ENCODE assay signal across 8 cellular contexts in genomic region chr10:111077715-111078504, GRCh38. TPM values are rescaled to one million over a fixed set of nuclear protein-coding genes. Genes with fewer than 3 reads are reported as not detected.
DNase-seq lines count a peak whose midpoint lies in the region; ATAC-seq, FAIRE-seq and TF ChIP-seq lines count a peak whose summit lies in the region.

No MANE protein-coding gene starts in this region.

- peaks cover 0 to 28% (median 12%) of the 10 kb centered on the region in 4 donors for H3K4me1 ChIP-seq in Peyer's patch
- no peaks in the 10 kb centered on the region for H3K4me1 ChIP-seq in endodermal cell (ENCODE audit: control insufficient read depth, insufficient read depth, low read length)

- H3K27me3 Mint-ChIP-seq in endodermal cell (ENCODE audit: insufficient read depth): peaks cover 92% of the 10 kb centered on the region
- H3K27me3 Mint-ChIP-seq in natural killer cell treated with Interleukin-12 subunit alpha and Interleukin-12 subunit beta and Interleukin-15 and Interleukin-18, amount 100 ng/mL, for 72 hours: peaks cover 42 to 44% of the 10 kb centered on the region in 2 donors

- ATAC-seq in natural killer cell treated with Interleukin-12 subunit alpha and Interleukin-12 subunit beta and Interleukin-15 and Interleukin-18, amount 100 ng/mL, for 72 hours: no peak
- no peak for ATAC-seq in GM21576 (IDR thresholded peaks at IDR 0.05; ENCODE audit: unreplicated experiment)

- no peak for FAIRE-seq in GM12892 (lab: Jason Lieb, UNC)

- no peaks in the 10 kb centered on the region for H3K36me3 Mint-ChIP-seq in endodermal cell (ENCODE audit: low read depth)
- no peaks in the 10 kb centered on the region for H3K36me3 Mint-ChIP-seq in natural killer cell treated with Interleukin-12 subunit alpha and Interleukin-12 subunit beta and Interleukin-15 and Interleukin-18, amount 100 ng/mL, for 72 hours

- H3K27ac ChIP-seq in Peyer's patch: peak overlapping the region in 1 of 4 donors; percentile 17
- H3K27ac ChIP-seq in endodermal cell (ENCODE audit: low read depth, low read length): no peak overlapping the region

- H3K27ac Mint-ChIP-seq in endodermal cell: no peak overlapping the region
- H3K27ac Mint-ChIP-seq in natural killer cell treated with Interleukin-12 subunit alpha and Interleukin-12 subunit beta and Interleukin-15 and Interleukin-18, amount 100 ng/mL, for 72 hours: no peak overlapping the region

- no peak for TF ChIP-seq CTCF in Peyer's patch (IDR thresholded peaks at IDR 0.05)
- TF ChIP-seq CTCF in endodermal cell (conservative IDR thresholded peaks at IDR 0.05): no peak

- H3K4me3 ChIP-seq in Peyer's patch (peak overlapping the region; percentile 31 to 57 (median 50)), endodermal cell (ENCODE audit: low read length) (peak overlapping the region; percentile 81)

- 30 to 63% methylated on average over 44 to 82 of the region's 82 CpGs for WGBS in endodermal cell (ENCODE audit: insufficient coverage in 1 of 2, insufficient read length in 1 of 2), 2 experiments

- H3K36me3 ChIP-seq in Peyer's patch: no peaks in the 10 kb centered on the region
- H3K36me3 ChIP-seq in endodermal cell (ENCODE audit: control insufficient read depth, insufficient read depth, low read length): no peaks in the 10 kb centered on the region

- H3K4me3 Mint-ChIP-seq in endodermal cell: peak overlapping the region; percentile 53
- peak overlapping the region; percentile 62 for H3K4me3 Mint-ChIP-seq in natural killer cell treated with Interleukin-12 subunit alpha and Interleukin-12 subunit beta and Interleukin-15 and Interleukin-18, amount 100 ng/mL, for 72 hours

- TF ChIP-seq POLR2A in Peyer's patch (IDR thresholded peaks at IDR 0.05) (no peak), GM12892 (IDR thresholded peaks at IDR 0.05; ENCODE audit: low read depth, low read length) (no peak)

- peaks cover 7% of the 10 kb centered on the region for H3K4me1 Mint-ChIP-seq in endodermal cell
- H3K4me1 Mint-ChIP-seq in natural killer cell treated with Interleukin-12 subunit alpha and Interleukin-12 subunit beta and Interleukin-15 and Interleukin-18, amount 100 ng/mL, for 72 hours (ENCODE audit: low read depth in 2 of 2): peaks cover 2 to 3% of the 10 kb centered on the region in 2 donors

- no peak overlapping the region for H3K9ac ChIP-seq in endodermal cell (ENCODE audit: extremely low read depth, low read length, poor library complexity, severe bottlenecking)

- peaks cover 10% of the 10 kb centered on the region for H3K9me3 Mint-ChIP-seq in endodermal cell
- no peaks in the 10 kb centered on the region for H3K9me3 Mint-ChIP-seq in natural killer cell treated with Interleukin-12 subunit alpha and Interleukin-12 subunit beta and Interleukin-15 and Interleukin-18, amount 100 ng/mL, for 72 hours

- peak; percentile 30 for DNase-seq in EH (ENCODE audit: low read depth)
- DNase-seq in Peyer's patch: peak in 1 of 3 donors; percentile 68
- peak; percentile 70 for DNase-seq in endodermal cell
- no peak for DNase-seq in natural killer cell treated with Interleukin-12 subunit alpha and Interleukin-12 subunit beta and Interleukin-15 and Interleukin-18, amount 100 ng/mL, for 72 hours (ENCODE audit: low spot score)
- no peak for DNase-seq in GM12892 (ENCODE audit: insufficient read length)
- DNase-seq in GOT3 (lab: John Stamatoyannopoulos, UW): no peak
- no peak for DNase-seq in NCI-H128 (lab: John Stamatoyannopoulos, UW; ENCODE audit: unreplicated experiment)

- H3K9me3 ChIP-seq in Peyer's patch (no peaks in the 10 kb centered on the region), endodermal cell (ENCODE audit: control insufficient read depth, low read length) (no peaks in the 10 kb centered on the region)

- H3K27me3 ChIP-seq in Peyer's patch (no peaks in the 10 kb centered on the region), endodermal cell (ENCODE audit: control insufficient read depth, insufficient read depth, low read length, poor library complexity, severe bottlenecking) (peaks cover 93% of the 10 kb centered on the region)

RNA-seq across cellular contexts. Expression of gene ADRA2A, which starts 1.1 kb away (rescaled TPM):
- total RNA-seq in Peyer's patch (10 to 100 TPM in 1 of 4 donors, 1 to 10 TPM in 2, not detected in 1; 4.6 to 11.6 (median 5.6) TPM), endodermal cell (under 1 TPM in 1 of 2 donors, not detected in 1; 0.13 TPM)
- polyA plus RNA-seq in endodermal cell (2013, experiment 1 of 2): 0.53 TPM
- polyA plus RNA-seq in endodermal cell (2013, experiment 2 of 2): 0.87 TPM
- not detected for total RNA-seq in natural killer cell treated with Interleukin-12 subunit alpha and Interleukin-12 subunit beta and Interleukin-15 and Interleukin-18, amount 100 ng/mL, for 72 hours
- not detected for polyA plus RNA-seq in GM12892 (2012; ENCODE audit: missing spikeins)

Comparison
In these comparisons a context has a peak if more than half of its experiments do, and no peak if none do; other contexts are left out.
1. DNase-seq: peak in EH (single experiment) and endodermal cell (single experiment); none in natural killer cell treated with Interleukin-12 subunit alpha and Interleukin-12 subunit beta and Interleukin-15 and Interleukin-18, amount 100 ng/mL, for 72 hours (single experiment), GM12892 (single experiment), GOT3 (single experiment) and NCI-H128 (single experiment).